ENCODE assay signal across 22 cellular contexts in genomic region chr12:97751704-97752103, GRCh38.
"Had no signal": no experiment of that assay in that cellular context is flagged by ENCODE, and none has a peak within 500 bp of the region (broad histone marks: within the 10 kb centered on the region; RNA-seq: fewer than 3 reads in every experiment).

No MANE protein-coding gene starts in this region.

- H3K4me1 ChIP-seq: gastrocnemius medialis, psoas muscle, spleen, testis had no signal

- DNase-seq: dermis blood vessel endothelial cell; effector memory CD4-positive, alpha-beta T cell; foreskin fibroblast; gastrocnemius medialis; head of caudate nucleus; left ventricle myocardium superior; mesendoderm; midbrain; naive thymus-derived CD4-positive, alpha-beta T cell; psoas muscle; right cardiac atrium; sigmoid colon; spleen; stimulated activated CD4-positive, alpha-beta T cell treated with anti-CD3 and anti-CD28 coated beads, Interleukin-4, amount 100 ng/mL, for 4 hours; stimulated activated naive CD8-positive, alpha-beta T cell treated with anti-CD3 and anti-CD28 coated beads, Interleukin-15, Interleukin-2, amounts not matched to agents 100 U/mL and 50 U/mL, for 24 hours; substantia nigra; testis; tibial artery had no signal

- ATAC-seq: gastrocnemius medialis; left ventricle myocardium superior; naive thymus-derived CD4-positive, alpha-beta T cell; psoas muscle; right cardiac atrium; stimulated activated memory B cell treated with anti-CD40 and anti-IgM and Interleukin-4, amounts not matched to agents 10 μg/mL and 1 μg/mL and 100 μg/mL, for 72 hours; stimulated activated naive CD8-positive, alpha-beta T cell treated with anti-CD3 and anti-CD28 coated beads, Interleukin-15, Interleukin-2, amounts not matched to agents 100 U/mL and 50 U/mL, for 24 hours had no signal

- H3K9me3 ChIP-seq: gastrocnemius medialis, psoas muscle, sigmoid colon, spleen, testis, tibial artery had no signal

- H3K36me3 ChIP-seq: gastrocnemius medialis, neural progenitor cell, sigmoid colon, spleen, tibial artery had no signal

- H3K27me3 ChIP-seq: gastrocnemius medialis, neural progenitor cell, sigmoid colon, spleen, testis, tibial artery had no signal

- H3K9ac ChIP-seq: neural progenitor cell had no signal

- H2AFZ ChIP-seq: neural progenitor cell had no signal

- H3K4me3 ChIP-seq: coronary artery, gastrocnemius medialis, lung, neural progenitor cell, psoas muscle, sigmoid colon, spleen, testis, tibial artery had no signal

- H3K27ac ChIP-seq: coronary artery, gastrocnemius medialis, neural progenitor cell, psoas muscle, sigmoid colon, spleen, testis, tibial artery had no signal

- H3K4me2 ChIP-seq: neural progenitor cell had no signal
